2 cellular contexts compared by ENCODE assay signal in genomic region chr10:47396311-47396717, GRCh38.
TF ChIP-seq lines count a peak whose summit lies in the region.

No MANE protein-coding gene starts in this region.

TF ChIP-seq in SK-N-SH, 30 proteins besides CTCF, POLR2A, EP300 and RAD21 (continued from another document):
- no peak for TF ChIP-seq POLR2AphosphoS5 (IDR thresholded peaks at IDR 0.05; ENCODE audit: low read depth, low read length)
TF ChIP-seq in SK-N-SH: peak in this region for 0.

TF ChIP-seq in SK-N-SH treated with all-trans-retinoic acid at 6 μM for 48 hours, 23 proteins besides CTCF, POLR2A, EP300 and RAD21 (continued from another document):
- TF ChIP-seq, protein P1, sequence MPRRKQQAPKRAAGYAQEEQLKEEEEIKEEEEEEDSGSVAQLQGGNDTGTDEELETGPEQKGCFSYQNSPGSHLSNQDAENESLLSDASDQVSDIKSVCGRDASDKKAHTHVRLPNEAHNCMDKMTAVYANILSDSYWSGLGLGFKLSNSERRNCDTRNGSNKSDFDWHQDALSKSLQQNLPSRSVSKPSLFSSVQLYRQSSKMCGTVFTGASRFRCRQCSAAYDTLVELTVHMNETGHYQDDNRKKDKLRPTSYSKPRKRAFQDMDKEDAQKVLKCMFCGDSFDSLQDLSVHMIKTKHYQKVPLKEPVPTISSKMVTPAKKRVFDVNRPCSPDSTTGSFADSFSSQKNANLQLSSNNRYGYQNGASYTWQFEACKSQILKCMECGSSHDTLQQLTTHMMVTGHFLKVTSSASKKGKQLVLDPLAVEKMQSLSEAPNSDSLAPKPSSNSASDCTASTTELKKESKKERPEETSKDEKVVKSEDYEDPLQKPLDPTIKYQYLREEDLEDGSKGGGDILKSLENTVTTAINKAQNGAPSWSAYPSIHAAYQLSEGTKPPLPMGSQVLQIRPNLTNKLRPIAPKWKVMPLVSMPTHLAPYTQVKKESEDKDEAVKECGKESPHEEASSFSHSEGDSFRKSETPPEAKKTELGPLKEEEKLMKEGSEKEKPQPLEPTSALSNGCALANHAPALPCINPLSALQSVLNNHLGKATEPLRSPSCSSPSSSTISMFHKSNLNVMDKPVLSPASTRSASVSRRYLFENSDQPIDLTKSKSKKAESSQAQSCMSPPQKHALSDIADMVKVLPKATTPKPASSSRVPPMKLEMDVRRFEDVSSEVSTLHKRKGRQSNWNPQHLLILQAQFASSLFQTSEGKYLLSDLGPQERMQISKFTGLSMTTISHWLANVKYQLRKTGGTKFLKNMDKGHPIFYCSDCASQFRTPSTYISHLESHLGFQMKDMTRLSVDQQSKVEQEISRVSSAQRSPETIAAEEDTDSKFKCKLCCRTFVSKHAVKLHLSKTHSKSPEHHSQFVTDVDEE (CRISPR knock-in tag; IDR thresholded peaks at IDR 0.05) = no peak
- TF ChIP-seq ZNF8 (CRISPR knock-in tag; IDR thresholded peaks at IDR 0.05) = no peak
TF ChIP-seq in SK-N-SH treated with all-trans-retinoic acid at 6 μM for 48 hours: peak in this region for 0.
